8 cellular contexts compared by ENCODE assay signal in the genomic region with DNA sequence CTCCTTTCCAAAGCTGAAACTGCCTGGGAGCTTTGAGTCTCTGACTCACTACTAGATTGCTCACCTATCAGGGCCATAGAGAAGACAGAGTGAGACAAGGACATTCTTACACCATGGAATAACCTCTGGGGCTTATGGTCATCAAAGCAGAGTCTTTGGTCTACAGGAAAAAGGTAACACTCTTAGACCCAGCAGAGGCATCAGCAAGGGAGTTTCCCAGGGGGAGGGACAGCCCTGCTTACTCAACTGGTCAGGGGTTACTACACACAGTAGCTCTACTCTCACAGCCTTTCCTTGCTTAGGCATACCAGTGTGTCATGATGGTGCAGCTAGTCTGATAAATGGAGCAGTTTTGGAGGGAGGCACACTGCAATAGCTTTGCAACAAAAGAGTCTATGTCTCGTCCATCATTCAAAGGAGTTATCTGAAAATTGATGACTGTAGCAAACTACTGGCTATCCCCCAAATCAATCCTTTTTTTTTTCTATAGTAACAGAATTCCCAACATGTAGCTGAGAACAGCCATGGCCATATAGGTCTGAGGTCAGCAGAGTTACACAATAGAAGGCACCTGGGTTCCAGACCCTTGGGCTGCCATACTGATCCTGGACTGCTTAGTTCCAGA. TPM values are rescaled to one million over a fixed set of nuclear protein-coding genes. Genes with fewer than 3 reads are reported as not detected.
DNase-seq lines count a peak whose midpoint lies in the region; ATAC-seq, FAIRE-seq and TF ChIP-seq lines count a peak whose summit lies in the region.

No MANE protein-coding gene starts in this region.

- H3K9me3 ChIP-seq in heart left ventricle (no peaks in the 10 kb centered on the region), T-helper 17 cell (ENCODE audit: control insufficient read depth, low read length, poor library complexity, severe bottlenecking) (no peaks in the 10 kb centered on the region), keratinocyte (ENCODE audit: control insufficient read depth, low read depth, low read length) (no peaks in the 10 kb centered on the region), upper lobe of left lung (no peaks in the 10 kb centered on the region), H9 (ENCODE audit: control insufficient read depth, low read depth, low read length) (no peaks in the 10 kb centered on the region), BE2C (no peaks in the 10 kb centered on the region)

- no peak for TF ChIP-seq EP300 in upper lobe of left lung (IDR thresholded peaks at IDR 0.05)

- H3K9ac ChIP-seq in keratinocyte (ENCODE audit: control insufficient read depth, extremely low read depth, insufficient read depth, low read length) (peak overlapping the region; percentile 3), H9 (ENCODE audit: extremely low read depth, insufficient read length, low read length) (no peak overlapping the region)

- H3K4me2 ChIP-seq in keratinocyte (ENCODE audit: control insufficient read depth, extremely low read depth, insufficient read depth, low read depth, low read length) (no peak overlapping the region), H9 (ENCODE audit: insufficient read depth, insufficient read length, low read length) (no peak overlapping the region)

- H3K27ac ChIP-seq in heart left ventricle (peak overlapping the region; percentile 68 to 94 (median 84)), keratinocyte (ENCODE audit: control insufficient read depth, insufficient read depth, low read length) (peak overlapping the region; percentile 72), upper lobe of left lung (peak overlapping the region; percentile 70 to 89 (median 84)), H9 (ENCODE audit: insufficient read length, low read depth, low read length) (no peak overlapping the region)

- no peak overlapping the region for H3K4me3 Mint-ChIP-seq in T-helper 17 cell
- no peak overlapping the region for H3K4me3 Mint-ChIP-seq in H9

- 88 to 94% (median 94%) methylated on average over 1 of the region's 1 CpG for WGBS in heart left ventricle, 4 donors
- 44 to 94% methylated on average over 1 of the region's 1 CpG for WGBS in upper lobe of left lung, 2 donors
- no CpG with 5 or more reads among the region's 1 CpG for WGBS in H9 (ENCODE audit: extremely low coverage, insufficient read length, low lambda C conversion rate)

- no peak overlapping the region for H2BK5ac ChIP-seq in H9 (ENCODE audit: insufficient read length, low read length)

- H3K36me3 ChIP-seq in heart left ventricle: no peaks in the 10 kb centered on the region
- no peaks in the 10 kb centered on the region for H3K36me3 ChIP-seq in keratinocyte (ENCODE audit: control insufficient read depth in 2 of 2, extremely low read depth in 1 of 2, insufficient read depth in 2 of 2, low read length in 2 of 2)
- no peaks in the 10 kb centered on the region for H3K36me3 ChIP-seq in upper lobe of left lung
- H3K36me3 ChIP-seq in BE2C: no peaks in the 10 kb centered on the region

- H3K23me2 ChIP-seq in H9 (ENCODE audit: insufficient read length, low read depth, low read length, poor library complexity, severe bottlenecking): no peaks in the 10 kb centered on the region

- H3K27me3 ChIP-seq in heart left ventricle (no peaks in the 10 kb centered on the region), keratinocyte (ENCODE audit: control insufficient read depth, extremely low read depth, insufficient read depth, low read length) (no peaks in the 10 kb centered on the region), upper lobe of left lung (no peaks in the 10 kb centered on the region), H9 (ENCODE audit: insufficient read depth, low read length) (no peaks in the 10 kb centered on the region), BE2C (no peaks in the 10 kb centered on the region)

- no peak overlapping the region for H3K23ac ChIP-seq in H9 (ENCODE audit: insufficient read length, low read depth, low read length)

- no peak overlapping the region for H3K56ac ChIP-seq in H9 (ENCODE audit: insufficient read length, low read depth, low read length)

- H3K4me3 ChIP-seq in heart left ventricle (no peak overlapping the region), keratinocyte (ENCODE audit: control insufficient read depth in 2 of 3, extremely low read depth in 1 of 3, insufficient read depth in 2 of 3, low read depth in 1 of 3, low read length in 3 of 3) (no peak overlapping the region), upper lobe of left lung (no peak overlapping the region), BE2C (ENCODE audit: low read depth, low read length) (no peak overlapping the region)

- H3K27ac Mint-ChIP-seq in T-helper 17 cell: no peak overlapping the region
- H3K27ac Mint-ChIP-seq in H9: 0 out of 7 replicates have a peak overlapping the region, but pooled peaks of 1 of the 3 experiments have one; percentile 18

- H3K27me3 Mint-ChIP-seq in T-helper 17 cell: no peaks in the 10 kb centered on the region
- H3K27me3 Mint-ChIP-seq in H9 (ENCODE audit: low read depth): peaks cover 2% of the 10 kb centered on the region; the same call in 1 of the 2 replicates

- no peak overlapping the region for H3K4ac ChIP-seq in H9 (ENCODE audit: low read depth, low read length)

- H3K79me2 ChIP-seq in keratinocyte (ENCODE audit: control insufficient read depth, insufficient read depth, low read length) (no peaks in the 10 kb centered on the region), H9 (ENCODE audit: insufficient read depth, low read length) (no peaks in the 10 kb centered on the region)

- dilution Hi-C loops in keratinocyte (cut with MboI; ENCODE audit: extremely low pct_ligation_motif_present, low sequenced_read_pairs): no loop called here

- no peak overlapping the region for H2AK5ac ChIP-seq in H9 (ENCODE audit: insufficient read length, low read length)

- DNase-seq in heart left ventricle: peak in 1 of 5 donors; percentile 45
- no peak for DNase-seq in Right ventricle myocardium superior
- DNase-seq in T-helper 17 cell: no peak
- DNase-seq in keratinocyte (ENCODE audit: low read depth, low spot score): peak; percentile 69
- DNase-seq in upper lobe of left lung: peak in 1 of 2 donors; percentile 29
- DNase-seq in H9: no peak
- DNase-seq in BE2C: no peak

- no peak overlapping the region for H3T11ph ChIP-seq in H9 (ENCODE audit: low read length)

- TF ChIP-seq CTCF in heart left ventricle (IDR thresholded peaks at IDR 0.05): no peak
- TF ChIP-seq CTCF in keratinocyte (optimal IDR thresholded peaks at IDR 0.05 in 1 of 3, IDR thresholded peaks at IDR 0.05 in 1 of 3, conservative IDR thresholded peaks at IDR 0.05 in 1 of 3; ENCODE audit: extremely low read depth in 1 of 3, insufficient read depth in 2 of 3, low read length in 3 of 3): no peak
- TF ChIP-seq CTCF in upper lobe of left lung (IDR thresholded peaks at IDR 0.05): no peak
- no peak for TF ChIP-seq CTCF in H9 (conservative IDR thresholded peaks at IDR 0.05)
- TF ChIP-seq CTCF in BE2C (IDR thresholded peaks at IDR 0.05; ENCODE audit: low read depth, low read length): no peak

- FAIRE-seq in keratinocyte (lab: Jason Lieb, UNC): no peak

- H2BK120ac ChIP-seq in H9 (ENCODE audit: low read depth, low read length, poor library complexity, severe bottlenecking): no peak overlapping the region

- no peaks in the 10 kb centered on the region for H3K9me3 Mint-ChIP-seq in H9

- peak in 3 of 4 donors; percentile 29 to 49 (median 42) for ATAC-seq in heart left ventricle
- ATAC-seq in Right ventricle myocardium superior (ENCODE audit: poor library complexity): no peak
- ATAC-seq in HG02870 (IDR thresholded peaks at IDR 0.05; ENCODE audit: unreplicated experiment): peak; percentile 93
- peak; percentile 61 for ATAC-seq in T-helper 17 cell
- ATAC-seq in upper lobe of left lung (ENCODE audit: low FRiP score in 2 of 2): peak; percentile 40 to 51

- no peaks in the 10 kb centered on the region for H3K36me3 Mint-ChIP-seq in T-helper 17 cell (ENCODE audit: low read depth)
- H3K36me3 Mint-ChIP-seq in H9 (ENCODE audit: insufficient read depth in 1 of 3, low read depth in 3 of 3): no peaks in the 10 kb centered on the region

- H2BK15ac ChIP-seq in H9 (ENCODE audit: low read depth, low read length): no peak overlapping the region

- TF ChIP-seq POLR2A in heart left ventricle (IDR thresholded peaks at IDR 0.05) (no peak), upper lobe of left lung (IDR thresholded peaks at IDR 0.05) (no peak)

- no peak overlapping the region for H4K8ac ChIP-seq in H9 (replicated peaks; ENCODE audit: insufficient read length, low read depth, low read length)

- H3K4me1 ChIP-seq in heart left ventricle: peaks cover 12 to 87% (median 73%) of the 10 kb centered on the region in 12 donors
- H3K4me1 ChIP-seq in keratinocyte (ENCODE audit: control insufficient read depth, extremely low read depth, insufficient read depth, low read length): peaks cover 64% of the 10 kb centered on the region
- H3K4me1 ChIP-seq in upper lobe of left lung: peaks cover 38 to 67% (median 63%) of the 10 kb centered on the region in 4 donors
- H3K4me1 ChIP-seq in H9 (ENCODE audit: insufficient read depth, low read length): no peaks in the 10 kb centered on the region
- H3K4me1 ChIP-seq in BE2C: no peaks in the 10 kb centered on the region

- H4K5ac ChIP-seq in H9 (ENCODE audit: insufficient read length, low read depth, low read length): no peak overlapping the region

- no peaks in the 10 kb centered on the region for H3K79me1 ChIP-seq in H9 (ENCODE audit: insufficient read depth, low read depth, low read length, poor library complexity, severe bottlenecking)

- intact Hi-C loops in heart left ventricle (cut with DNase I): loop anchor here in 5 of 10 donors (5.0 to 10.0 kb wide), 3 partner anchors 57 to 149 kb away; a partner anchor contains a TSS
- intact Hi-C loops in Right ventricle myocardium superior (cut with DNase I): loop anchor here (10.0 kb wide), 1 partner anchor 149 kb away; a partner anchor contains a TSS

- H3K18ac ChIP-seq in H9 (ENCODE audit: insufficient read length, low read depth, low read length): no peak overlapping the region

- no peaks in the 10 kb centered on the region for H3K9me1 ChIP-seq in keratinocyte (ENCODE audit: control insufficient read depth, extremely low read depth, insufficient read depth, low read length)

- H2BK12ac ChIP-seq in H9 (ENCODE audit: insufficient read length, low read depth, low read length): no peak overlapping the region

- H3K4me1 Mint-ChIP-seq in T-helper 17 cell (peaks cover 9% of the 10 kb centered on the region), H9 (peaks cover 6 to 11% of the 10 kb centered on the region in 2 experiments)

- H2AFZ ChIP-seq in keratinocyte (ENCODE audit: control insufficient read depth, low read length): no peak overlapping the region
- H2AFZ ChIP-seq in H9 (ENCODE audit: low read length): no peak overlapping the region

- H3K14ac ChIP-seq in H9 (ENCODE audit: insufficient read depth, low read length): no peak overlapping the region

- H2BK20ac ChIP-seq in H9 (ENCODE audit: low read depth, low read length, poor library complexity, severe bottlenecking): no peak overlapping the region

- H4K20me1 ChIP-seq in keratinocyte (ENCODE audit: control insufficient read depth, extremely low read depth, insufficient read depth, low read length) (no peaks in the 10 kb centered on the region), H9 (ENCODE audit: control insufficient read depth, insufficient read depth, insufficient read length) (no peaks in the 10 kb centered on the region)

- H4K91ac ChIP-seq in H9 (ENCODE audit: insufficient read length, low read depth, low read length): no peak overlapping the region

RNA-seq across cellular contexts. Expression of a gene that starts 22.4 kb away (rescaled TPM):
- total RNA-seq in heart left ventricle: 10 to 100 TPM in 1 of 9 donors, 1 to 10 TPM in 3, under 1 TPM in 5; 0.16 to 11.2 (median 0.83) TPM
- polyA plus RNA-seq in heart left ventricle: under 1 TPM; 0.08 to 0.21 TPM
- total RNA-seq in Right ventricle myocardium superior: 0.75 TPM
- total RNA-seq in T-helper 17 cell: 100 to 1,000 TPM; 174 to 177 TPM
- 0.01 TPM in 1 of 3 replicates, not detected in the others for polyA plus RNA-seq in keratinocyte
- not detected for polyA plus RNA-seq in keratinocyte (2011; ENCODE audit: low read depth)
- polyA plus RNA-seq in keratinocyte (2011; cell fraction: cytosol; rRNA removed): not detected in 2 replicates
- polyA plus RNA-seq in keratinocyte (2011; cell fraction: nucleus; rRNA removed): not detected in 2 replicates
- polyA plus RNA-seq in keratinocyte (2012; ENCODE audit: low replicate concordance): not detected in 2 replicates
- polyA minus RNA-seq in keratinocyte: not detected in 3 replicates
- polyA minus RNA-seq in keratinocyte (2011; cell fraction: cytosol; rRNA and poly(A)+ RNA removed): not detected
- polyA minus RNA-seq in keratinocyte (2011; cell fraction: nucleus; rRNA and poly(A)+ RNA removed): not detected in 2 replicates
- total RNA-seq in upper lobe of left lung: 1 to 10 TPM in 4 of 6 donors, under 1 TPM in 2; under 0.01 to 3.3 (median 1.4) TPM
- total RNA-seq in H9 (2021): not detected in 2 replicates
- not detected for polyA plus RNA-seq in BE2C (2012; ENCODE audit: insufficient read depth, insufficient read length, low read depth)

Comparison
In these comparisons a context has a peak if more than half of its experiments do, and no peak if none do; other contexts are left out.
1. RNA of a gene that starts 22.4 kb away (total RNA-seq): 174 to 177 TPM in T-helper 17 cell; under 0.01 to 3.3 TPM in upper lobe of left lung, 0.16 to 11.2 TPM in heart left ventricle, 0.75 TPM in Right ventricle myocardium superior (single experiment) and not detected in H9; every median in the first group is over 10 times any median in the second.